In the genomic region with DNA sequence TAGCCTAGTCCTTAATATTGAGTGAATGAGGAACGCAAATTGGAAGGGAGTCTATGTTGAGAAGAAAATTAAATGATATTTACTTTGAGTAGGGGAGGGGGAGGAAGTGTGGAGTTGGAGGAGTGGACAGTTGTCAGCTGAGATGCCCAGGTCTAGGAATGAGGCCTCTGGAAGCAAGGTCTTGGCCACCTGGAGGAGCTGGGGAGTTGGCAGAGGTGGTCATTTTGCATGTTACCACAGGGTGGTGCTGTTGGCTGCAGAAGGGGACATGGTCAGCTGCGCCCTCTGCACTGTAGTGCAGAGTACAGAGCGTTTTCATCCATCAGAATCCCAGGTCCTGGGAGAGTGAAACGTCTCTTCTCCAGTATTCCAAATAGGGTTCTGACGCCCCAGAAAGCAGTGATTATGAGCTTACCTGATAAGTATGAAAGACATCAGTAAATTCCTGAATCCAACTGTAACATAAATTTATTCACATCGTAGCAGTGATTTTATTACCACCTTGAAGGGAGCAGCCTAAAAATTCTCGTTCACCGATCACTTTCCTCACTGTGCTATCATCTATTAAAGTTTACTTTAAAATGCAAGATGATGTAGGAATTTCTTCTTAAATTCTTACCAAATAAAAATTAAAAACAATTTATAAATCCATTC, we compare ENCODE assay signal across 8 cellular contexts. TPM values are rescaled to one million over a fixed set of nuclear protein-coding genes. Genes with fewer than 3 reads are reported as not detected.
DNase-seq lines count a peak whose midpoint lies in the region; TF ChIP-seq lines count a peak whose summit lies in the region.

No MANE protein-coding gene starts in this region.

- CTCF ChIA-PET in CD8-positive, alpha-beta memory T cell (lab: Charles Lee): interaction anchor here (0.7 to 2.2 kb wide), 7 partner anchors 9 to 376 kb away, joined by 3 to 5 read pairs (median 4); partner anchors contain the start of genes PARK7 and TNFRSF9

- peaks cover 4 to 56% of the 10 kb centered on the region in 2 donors for H3K36me3 ChIP-seq in vagina
- peaks cover 49% of the 10 kb centered on the region for H3K36me3 ChIP-seq in CD8-positive, alpha-beta memory T cell (ENCODE audit: insufficient read depth, low read length)

- no peaks in the 10 kb centered on the region for H3K9me3 Mint-ChIP-seq in CD8-positive, alpha-beta memory T cell

- H3K4me3 Mint-ChIP-seq in CD8-positive, alpha-beta memory T cell: no peak overlapping the region

- H3K9me3 ChIP-seq in vagina: no peaks in the 10 kb centered on the region
- H3K9me3 ChIP-seq in CD8-positive, alpha-beta memory T cell (ENCODE audit: low read length): no peaks in the 10 kb centered on the region

- TF ChIP-seq POLR2A in erythroblast (IDR thresholded peaks at IDR 0.05; ENCODE audit: low read length) (no peak), vagina (IDR thresholded peaks at IDR 0.05) (no peak)

- no peaks in the 10 kb centered on the region for H3K4me1 ChIP-seq in vagina
- no peaks in the 10 kb centered on the region for H3K4me1 ChIP-seq in CD8-positive, alpha-beta memory T cell (ENCODE audit: insufficient read depth, low read length)

- peak; percentile 78 for DNase-seq in AG08396 (ENCODE audit: low spot score)
- DNase-seq in NCI-H2196 (lab: John Stamatoyannopoulos, UW; ENCODE audit: unreplicated experiment): peak; percentile 81
- peak; percentile 67 to 78 for DNase-seq in erythroblast (lab: John Stamatoyannopoulos, UW)
- DNase-seq in mucosa of gallbladder (ENCODE audit: low spot score): peak; percentile 73
- no peak for DNase-seq in vagina (ENCODE audit: extremely low spot score in 2 of 2)
- DNase-seq in CD8-positive, alpha-beta memory T cell: no peak

- POLR2A ChIA-PET in CD8-positive, alpha-beta memory T cell (lab: Charles Lee): interaction anchor here (0.6 kb wide), 1 partner anchor 13 kb away, joined by 3 read pairs; no protein-coding TSS in a partner anchor

- peak; percentile 86 for TF ChIP-seq CTCF in GM12875 (IDR thresholded peaks at IDR 0.05; ENCODE audit: borderline replicate concordance, insufficient read depth, low read depth, low read length)
- peak; percentile 77 for TF ChIP-seq CTCF in WI38 (IDR thresholded peaks at IDR 0.05; ENCODE audit: low read depth, low read length)
- TF ChIP-seq CTCF in vagina (IDR thresholded peaks at IDR 0.05): peak; percentile 65 to 84 (median 73)

- no peaks in the 10 kb centered on the region for H3K27me3 ChIP-seq in vagina
- H3K27me3 ChIP-seq in CD8-positive, alpha-beta memory T cell (ENCODE audit: insufficient read depth, low read length, poor library complexity, severe bottlenecking): no peaks in the 10 kb centered on the region

- no peak overlapping the region for H3K4me3 ChIP-seq in GM12875 (ENCODE audit: low read depth, low read length)
- no peak overlapping the region for H3K4me3 ChIP-seq in WI38 (ENCODE audit: low read depth, low read length)
- H3K4me3 ChIP-seq in vagina: no peak overlapping the region
- H3K4me3 ChIP-seq in CD8-positive, alpha-beta memory T cell (ENCODE audit: low read length): no peak overlapping the region

- intact Hi-C loops in vagina (cut with DNase I): no loop called here

- peak overlapping the region in 4 of 8 donors; percentile 42 to 89 (median 66) for H3K27ac Mint-ChIP-seq in CD8-positive, alpha-beta memory T cell

- H3K27me3 Mint-ChIP-seq in CD8-positive, alpha-beta memory T cell: no peaks in the 10 kb centered on the region

- peaks cover 6 to 14% (median 11%) of the 10 kb centered on the region in 3 donors for H3K4me1 Mint-ChIP-seq in CD8-positive, alpha-beta memory T cell

- peak overlapping the region; percentile 63 for H3K27ac ChIP-seq in vagina
- H3K27ac ChIP-seq in CD8-positive, alpha-beta memory T cell (ENCODE audit: low read depth, low read length): no peak overlapping the region

- peaks cover 4 to 70% (median 17%) of the 10 kb centered on the region in 3 donors for H3K36me3 Mint-ChIP-seq in CD8-positive, alpha-beta memory T cell

RNA-seq across cellular contexts. Expression of gene PARK7, which starts 13.8 kb away (rescaled TPM):
- total RNA-seq in mucosa of gallbladder (261 TPM), vagina (119 TPM)
- 100 to 1,000 TPM; 583 to 628 TPM for total RNA-seq in CD8-positive, alpha-beta memory T cell
- 396 TPM for polyA plus RNA-seq in CD8-positive, alpha-beta memory T cell

RNA-seq across cellular contexts. Expression of gene TNFRSF9, which starts 34.7 kb away (rescaled TPM):
- total RNA-seq in mucosa of gallbladder (0.35 TPM), vagina (not detected)
- total RNA-seq in CD8-positive, alpha-beta memory T cell: 100 to 1,000 TPM; 273 to 279 TPM
- polyA plus RNA-seq in CD8-positive, alpha-beta memory T cell: 14.4 TPM

RNA-seq across cellular contexts. Expression of gene ERRFI1, which starts 50.8 kb away (rescaled TPM):
- total RNA-seq in mucosa of gallbladder (76.8 TPM), vagina (160 TPM)
- 1 to 10 TPM; 3.5 to 3.8 TPM for total RNA-seq in CD8-positive, alpha-beta memory T cell
- 1.1 TPM for polyA plus RNA-seq in CD8-positive, alpha-beta memory T cell

Comparison
In these comparisons a context has a peak if more than half of its experiments do, and no peak if none do; other contexts are left out.
1. DNase-seq: peak in AG08396 (single experiment), NCI-H2196 (single experiment), erythroblast (2 of 2) and mucosa of gallbladder (single experiment); none in vagina (0 of 2) and CD8-positive, alpha-beta memory T cell (0 of 5).
2. RNA of gene TNFRSF9, which starts 34.7 kb away (total RNA-seq): 273 to 279 TPM in CD8-positive, alpha-beta memory T cell; 0.35 TPM in mucosa of gallbladder (single experiment) and not detected in vagina (single experiment); every median in the first group is over 100 times any median in the second.
3. RNA of gene ERRFI1, which starts 50.8 kb away (total RNA-seq): 160 TPM in vagina (single experiment) and 76.8 TPM in mucosa of gallbladder (single experiment); 3.5 to 3.8 TPM in CD8-positive, alpha-beta memory T cell; every median in the first group is over 10 times any median in the second.
4. Peak in every context shown above with its lines, with median percentiles within 50 percentile points of each other: CTCF ChIP-seq.